ENCODE assay signal across 1 cellular context in genomic region chr21:46149205-46149901, GRCh38.
TF ChIP-seq lines count a peak whose summit lies in the region.

No MANE protein-coding gene starts in this region.

TF ChIP-seq in HEK293, 187 proteins besides CTCF, POLR2A, EP300 and RAD21:
- TF ChIP-seq REST (tag by site-specific recombination; IDR thresholded peaks at IDR 0.05): 0 out of 2 replicates have a peak, but pooled peaks have one; percentile 23
- no peak for TF ChIP-seq PRDM10 (tag by site-specific recombination; IDR thresholded peaks at IDR 0.05)
